Comparison of ENCODE assay signal across 28 cellular contexts in genomic region chr15:47834093-47834492, GRCh38.
"Had no signal": no experiment of that assay in that cellular context is flagged by ENCODE, and none has a peak within 500 bp of the region (broad histone marks: within the 10 kb centered on the region; RNA-seq: fewer than 3 reads in every experiment).

No MANE protein-coding gene starts in this region.

- H3K4me2 ChIP-seq: hepatocyte, smooth muscle cell had no signal

- H3K9me3 ChIP-seq: lower lobe of right lung, mucosa of descending colon, right atrium auricular region, right lobe of liver, uterus had no signal

- H3K9ac ChIP-seq: parathyroid adenoma had no signal

- H3K27ac Mint-ChIP-seq: naive thymus-derived CD4-positive, alpha-beta T cell; natural killer cell treated with Interleukin-12 subunit alpha and Interleukin-12 subunit beta and Interleukin-15 and Interleukin-18, amount 100 ng/mL, for 72 hours; stimulated activated memory B cell treated with anti-CD40 and anti-IgM and Interleukin-4, amounts not matched to agents 10 μg/mL and 1 μg/mL and 100 μg/mL, for 72 hours; stimulated activated naive CD8-positive, alpha-beta T cell treated with anti-CD3 and anti-CD28 coated beads, Interleukin-15, amount 100 ng/mL, for 72 hours; type B pancreatic cell had no signal

- DNase-seq: heart right ventricle; islet precursor cell; left cardiac atrium; lower lobe of right lung; mesendoderm; midbrain; mucosa of descending colon; naive thymus-derived CD4-positive, alpha-beta T cell; nucleus accumbens; right lobe of liver; stimulated activated CD4-positive, alpha-beta T cell treated with anti-CD3 and anti-CD28 coated beads, Interleukin-1b, Interleukin-23, amount 100 ng/mL, for 48 hours; stimulated activated CD4-positive, alpha-beta T cell treated with anti-CD3 and anti-CD28 coated beads, Interleukin-2, amount 100 ng/mL, for 48 hours; stimulated activated CD4-positive, alpha-beta T cell treated with anti-CD3 and anti-CD28 coated beads, Interleukin-4, amount 100 ng/mL, for 4 hours; stimulated activated CD8-positive, alpha-beta memory T cell treated with anti-CD3 and anti-CD28 coated beads, Interleukin-4, amount 100 ng/mL, for 48 hours; stimulated activated naive CD4-positive, alpha-beta T cell treated with Interleukin-2 at 50 U/mL for 16 hours; stimulated activated naive CD8-positive, alpha-beta T cell treated with anti-CD3 and anti-CD28 coated beads, Interleukin-15, amount 100 ng/mL, for 72 hours; substantia nigra; uterus had no signal

- H3K27ac ChIP-seq: heart right ventricle, hepatocyte, lower lobe of right lung, parathyroid adenoma, right atrium auricular region, right lobe of liver, tibial nerve, uterus had no signal

- H3K4me3 ChIP-seq: heart right ventricle, hepatocyte, lower lobe of right lung, mucosa of descending colon, right atrium auricular region, right lobe of liver, smooth muscle cell, tibial nerve, uterus had no signal

- H3K27me3 Mint-ChIP-seq: stimulated activated memory B cell treated with anti-CD40 and anti-IgM and Interleukin-4, amounts not matched to agents 10 μg/mL and 1 μg/mL and 100 μg/mL, for 72 hours; type B pancreatic cell had no signal

- H3K9me3 Mint-ChIP-seq: type B pancreatic cell had no signal

- ATAC-seq: heart right ventricle; left cardiac atrium; left lobe of liver; lower lobe of right lung; mucosa of descending colon; naive thymus-derived CD4-positive, alpha-beta T cell; right lobe of liver; stimulated activated memory B cell treated with anti-CD40 and anti-IgM and Interleukin-4, amounts not matched to agents 10 μg/mL and 1 μg/mL and 100 μg/mL, for 72 hours; stimulated activated naive CD8-positive, alpha-beta T cell treated with anti-CD3 and anti-CD28 coated beads, Interleukin-15, amount 100 ng/mL, for 72 hours had no signal

- H2AFZ ChIP-seq: hepatocyte, parathyroid adenoma had no signal

- H3K4me1 Mint-ChIP-seq: naive thymus-derived CD4-positive, alpha-beta T cell; neural crest cell; stimulated activated memory B cell treated with anti-CD40 and anti-IgM and Interleukin-4, amounts not matched to agents 10 μg/mL and 1 μg/mL and 100 μg/mL, for 72 hours; stimulated activated naive CD8-positive, alpha-beta T cell treated with anti-CD3 and anti-CD28 coated beads, Interleukin-15, amount 100 ng/mL, for 72 hours had no signal

- H3K4me1 ChIP-seq: lower lobe of right lung, parathyroid adenoma, right atrium auricular region, right lobe of liver, tibial nerve, uterus had no signal

- H3K27me3 ChIP-seq: heart right ventricle, right atrium auricular region, right lobe of liver, tibial nerve, uterus had no signal

- H3K36me3 ChIP-seq: heart right ventricle, lower lobe of right lung, right atrium auricular region, right lobe of liver, tibial nerve, uterus had no signal

- H3K79me2 ChIP-seq: hepatocyte, parathyroid adenoma had no signal

- H3K4me3 Mint-ChIP-seq: naive thymus-derived CD4-positive, alpha-beta T cell; natural killer cell treated with Interleukin-12 subunit alpha and Interleukin-12 subunit beta and Interleukin-15 and Interleukin-18, amount 100 ng/mL, for 72 hours; neural crest cell; stimulated activated memory B cell treated with anti-CD40 and anti-IgM and Interleukin-4, amounts not matched to agents 10 μg/mL and 1 μg/mL and 100 μg/mL, for 72 hours; stimulated activated naive CD8-positive, alpha-beta T cell treated with anti-CD3 and anti-CD28 coated beads, Interleukin-15, amount 100 ng/mL, for 72 hours; type B pancreatic cell had no signal

- H3K36me3 Mint-ChIP-seq: naive thymus-derived CD4-positive, alpha-beta T cell; natural killer cell treated with Interleukin-12 subunit alpha and Interleukin-12 subunit beta and Interleukin-15 and Interleukin-18, amount 100 ng/mL, for 72 hours; stimulated activated memory B cell treated with anti-CD40 and anti-IgM and Interleukin-4, amounts not matched to agents 10 μg/mL and 1 μg/mL and 100 μg/mL, for 72 hours; type B pancreatic cell had no signal
